Comparison of ENCODE assay signal across 8 cellular contexts in the genomic region with DNA sequence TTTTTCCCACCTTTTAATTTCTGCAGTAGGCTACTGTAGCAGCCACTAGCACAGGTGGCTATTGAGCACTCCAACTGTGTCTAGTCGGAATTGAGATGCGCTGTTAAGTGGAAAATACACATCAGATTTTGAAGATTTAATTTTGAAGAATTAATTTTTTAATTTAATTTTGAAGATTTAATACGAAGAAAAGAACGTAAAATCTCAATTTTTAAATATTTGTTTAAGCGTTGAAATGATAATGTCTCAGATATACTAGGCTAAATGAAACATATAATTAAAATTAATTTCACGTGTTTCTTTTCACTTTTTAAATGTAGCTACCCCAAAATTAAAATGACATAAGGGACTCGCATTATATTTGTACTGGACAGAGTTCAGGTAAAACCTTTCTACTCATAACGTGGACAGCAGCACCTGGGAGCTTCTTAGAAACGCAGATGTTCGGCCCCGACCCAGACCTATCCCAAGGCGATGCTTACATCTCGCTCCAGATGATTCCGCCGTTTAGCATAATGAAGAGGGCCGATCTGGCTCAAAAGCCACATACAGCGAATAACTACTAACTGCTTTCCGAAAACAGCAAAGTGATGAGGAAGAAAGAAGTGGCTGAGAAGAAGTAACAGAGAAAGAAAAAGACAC. TPM values are rescaled to one million over a fixed set of nuclear protein-coding genes. Genes with fewer than 3 reads are reported as not detected.
A peak's percentile ranks its signal among the peaks of the same experiment; 100 is the strongest.
DNase-seq lines count a peak whose midpoint lies in the region; ATAC-seq and TF ChIP-seq lines count a peak whose summit lies in the region.

No MANE protein-coding gene starts in this region.

- no peaks in the 10 kb centered on the region for H3K36me3 ChIP-seq in OCI-LY7 (ENCODE audit: insufficient read depth, low read length)
- no peaks in the 10 kb centered on the region for H3K36me3 ChIP-seq in endocrine pancreas (ENCODE audit: control insufficient read depth, insufficient read depth, low read length)
- no peaks in the 10 kb centered on the region for H3K36me3 ChIP-seq in naive thymus-derived CD4-positive, alpha-beta T cell (ENCODE audit: control insufficient read depth in 2 of 3, insufficient read depth in 3 of 3, low read length in 3 of 3)

- H3K9me2 ChIP-seq in OCI-LY7 (ENCODE audit: insufficient read depth, low read length): no peaks in the 10 kb centered on the region

- H3K27ac Mint-ChIP-seq in naive thymus-derived CD4-positive, alpha-beta T cell: peak overlapping the region; percentile 85 to 100 (median 94)

- no peak for TF ChIP-seq CTCF in OCI-LY7 (conservative IDR thresholded peaks at IDR 0.05; ENCODE audit: low read length)

- H3K4me2 ChIP-seq in OCI-LY7 (ENCODE audit: low read length): peak overlapping the region; percentile 100

- ATAC-seq in activated T-cell treated with anti-CD3 and anti-CD28 coated beads, Interleukin-2, amount 50 U/mL, for 4 hours: no peak
- ATAC-seq in naive thymus-derived CD4-positive, alpha-beta T cell: no peak
- ATAC-seq in GM18519 (IDR thresholded peaks at IDR 0.05; ENCODE audit: low FRiP score, unreplicated experiment): no peak

- intact Hi-C loops in OCI-LY7 (cut with micrococcal nuclease; ENCODE audit: unreplicated experiment): loop anchor here (2.0 to 5.0 kb wide), 3 partner anchors 98 to 431 kb away; a partner anchor contains a TSS
- intact Hi-C loops in naive thymus-derived CD4-positive, alpha-beta T cell (cut with micrococcal nuclease): loop anchor here (1.0 to 5.0 kb wide), 17 partner anchors 53 to 1364 kb away; a partner anchor contains a TSS

- peak overlapping the region; percentile 78 for H3K9ac ChIP-seq in endocrine pancreas (ENCODE audit: control insufficient read depth, insufficient read depth, low read length)

- peaks cover 11% of the 10 kb centered on the region; the same call in 1 of the 2 replicates for H3K79me2 ChIP-seq in OCI-LY7 (ENCODE audit: insufficient read depth, low read depth, low read length)

- peak overlapping the region; percentile 86 for H3K4me3 Mint-ChIP-seq in activated T-cell treated with anti-CD3 and anti-CD28 coated beads, Interleukin-2, amount 50 U/mL, for 4 hours
- peak overlapping the region; percentile 83 to 99 (median 93) for H3K4me3 Mint-ChIP-seq in naive thymus-derived CD4-positive, alpha-beta T cell

- H2AFZ ChIP-seq in OCI-LY7 (ENCODE audit: low read length): peak overlapping the region; percentile 75

- H3K9me3 ChIP-seq in OCI-LY7 (ENCODE audit: low read length) (no peaks in the 10 kb centered on the region), endocrine pancreas (ENCODE audit: control insufficient read depth, low read length) (no peaks in the 10 kb centered on the region)
- no peaks in the 10 kb centered on the region for H3K9me3 ChIP-seq in naive thymus-derived CD4-positive, alpha-beta T cell (ENCODE audit: control insufficient read depth in 2 of 3, low read length in 3 of 3)

- H3K4me3 ChIP-seq in OCI-LY7 (ENCODE audit: low read depth, low read length, poor library complexity, severe bottlenecking) (peak overlapping the region; percentile 83), endocrine pancreas (ENCODE audit: control insufficient read depth, insufficient read depth, low read length) (peak overlapping the region; percentile 87)
- peak overlapping the region; percentile 97 for H3K4me3 ChIP-seq in naive thymus-derived CD4-positive, alpha-beta T cell (ENCODE audit: low read length)

- POLR2A ChIA-PET in OCI-LY7 (lab: Charles Lee): interaction anchor here (0.9 to 1.9 kb wide), 3 partner anchors 16 to 52 kb away, joined by 3 to 6 read pairs (median 3); a partner anchor contains a TSS
- POLR2A ChIA-PET in naive thymus-derived CD4-positive, alpha-beta T cell (lab: Charles Lee): interaction anchor here (0.7 to 1.4 kb wide), 2 partner anchors 160 to 405 kb away, joined by 3 read pairs; a partner anchor contains a TSS

- H3K36me3 Mint-ChIP-seq in activated T-cell treated with anti-CD3 and anti-CD28 coated beads, Interleukin-2, amount 50 U/mL, for 4 hours (ENCODE audit: insufficient read depth): peaks cover 4% of the 10 kb centered on the region
- H3K36me3 Mint-ChIP-seq in naive thymus-derived CD4-positive, alpha-beta T cell: peaks cover 0 to 13% (median 5%) of the 10 kb centered on the region in 5 donors

- DNase-seq in activated T-cell treated with anti-CD3 and anti-CD28 coated beads, Interleukin-2, amount 50 U/mL, for 4 hours: no peak
- DNase-seq in activated T-cell treated with anti-CD3 and anti-CD28 coated beads for 4 hours (no peak), OCI-LY7 (ENCODE audit: low spot score) (peak; percentile 20), NCI-H2081 (lab: John Stamatoyannopoulos, UW) (no peak), CD1c-positive myeloid dendritic cell (ENCODE audit: extremely low spot score) (no peak)
- peak in 1 of 9 donors; percentile 10 for DNase-seq in naive thymus-derived CD4-positive, alpha-beta T cell

- H3K4me1 ChIP-seq in OCI-LY7 (ENCODE audit: insufficient read depth, low read length, poor library complexity, severe bottlenecking) (peaks cover 15% of the 10 kb centered on the region), endocrine pancreas (ENCODE audit: control insufficient read depth, insufficient read depth, low read length) (peaks cover 4% of the 10 kb centered on the region)
- H3K4me1 ChIP-seq in naive thymus-derived CD4-positive, alpha-beta T cell (ENCODE audit: control insufficient read depth in 2 of 2, insufficient read depth in 2 of 2, low read length in 2 of 2): peaks cover 4 to 7% of the 10 kb centered on the region in 2 donors

- BruUV-seq in OCI-LY7 (replicated peaks; lab: Mats Ljungman, UMichigan): no TSS peak

- no peaks in the 10 kb centered on the region for H3K9me3 Mint-ChIP-seq in activated T-cell treated with anti-CD3 and anti-CD28 coated beads, Interleukin-2, amount 50 U/mL, for 4 hours
- no peaks in the 10 kb centered on the region for H3K9me3 Mint-ChIP-seq in naive thymus-derived CD4-positive, alpha-beta T cell

- CTCF ChIA-PET in OCI-LY7 (lab: Charles Lee; ENCODE audit: unreplicated experiment): no interaction called here
- CTCF ChIA-PET in naive thymus-derived CD4-positive, alpha-beta T cell (lab: Charles Lee): interaction anchor here (1.3 kb wide), 1 partner anchor 35 kb away, joined by 3 read pairs; no protein-coding TSS in a partner anchor

- no peaks in the 10 kb centered on the region for H3K27me3 ChIP-seq in endocrine pancreas (ENCODE audit: control insufficient read depth, insufficient read depth, low read length)
- no peaks in the 10 kb centered on the region for H3K27me3 ChIP-seq in naive thymus-derived CD4-positive, alpha-beta T cell (ENCODE audit: control insufficient read depth in 2 of 2, insufficient read depth in 2 of 2, low read length in 2 of 2)

- H3K27me3 Mint-ChIP-seq in activated T-cell treated with anti-CD3 and anti-CD28 coated beads, Interleukin-2, amount 50 U/mL, for 4 hours (ENCODE audit: low read depth): peaks cover 19% of the 10 kb centered on the region
- H3K27me3 Mint-ChIP-seq in naive thymus-derived CD4-positive, alpha-beta T cell: peaks cover 9 to 26% (median 15%) of the 10 kb centered on the region in 5 donors

- peak overlapping the region; percentile 15 for H3K27ac ChIP-seq in OCI-LY7 (ENCODE audit: low read depth, low read length, poor library complexity, severe bottlenecking)
- H3K27ac ChIP-seq in naive thymus-derived CD4-positive, alpha-beta T cell (ENCODE audit: low read depth, low read length): peak overlapping the region; percentile 75

- H4K20me1 ChIP-seq in OCI-LY7 (ENCODE audit: insufficient read depth, low read length): no peaks in the 10 kb centered on the region

- H3K4me1 Mint-ChIP-seq in activated T-cell treated with anti-CD3 and anti-CD28 coated beads, Interleukin-2, amount 50 U/mL, for 4 hours (ENCODE audit: low read depth): peaks cover 18% of the 10 kb centered on the region
- peaks cover 19 to 51% (median 38%) of the 10 kb centered on the region in 7 donors for H3K4me1 Mint-ChIP-seq in naive thymus-derived CD4-positive, alpha-beta T cell

RNA-seq across cellular contexts. Expression of a gene that starts 0.7 kb away (rescaled TPM):
- 10 to 100 TPM; 20.8 to 23.0 (median 22.8) TPM for total RNA-seq in activated T-cell treated with anti-CD3 and anti-CD28 coated beads, Interleukin-2, amount 50 U/mL, for 4 hours
- total RNA-seq in OCI-LY7 (2014; rRNA removed; shearing (Covaris generic)): 19.8 and 26.4 TPM in 2 replicates
- total RNA-seq in OCI-LY7 (2022): 37.9 and 40.0 TPM in 2 replicates
- total RNA-seq in naive thymus-derived CD4-positive, alpha-beta T cell: 10 to 100 TPM; 34.6 to 75.5 (median 40.4) TPM
- polyA plus RNA-seq in naive thymus-derived CD4-positive, alpha-beta T cell: 10 to 100 TPM; 33.0 to 43.0 TPM

RNA-seq across cellular contexts. Expression of a gene that starts 1.5 kb away (rescaled TPM):
- 1 to 10 TPM; 2.1 to 2.5 (median 2.4) TPM for total RNA-seq in activated T-cell treated with anti-CD3 and anti-CD28 coated beads, Interleukin-2, amount 50 U/mL, for 4 hours
- total RNA-seq in OCI-LY7 (2014; rRNA removed; shearing (Covaris generic)): 0.60 and 5.4 TPM in 2 replicates
- 4.8 and 5.9 TPM in 2 replicates for total RNA-seq in OCI-LY7 (2022)
- 1 to 10 TPM; 1.8 to 8.6 (median 3.5) TPM for total RNA-seq in naive thymus-derived CD4-positive, alpha-beta T cell
- 1 to 10 TPM; 1.2 to 1.8 TPM for polyA plus RNA-seq in naive thymus-derived CD4-positive, alpha-beta T cell

RNA-seq across cellular contexts. Expression of a gene that starts 52.3 kb away (rescaled TPM):
- 10 to 100 TPM; 20.9 to 22.5 (median 22.0) TPM for total RNA-seq in activated T-cell treated with anti-CD3 and anti-CD28 coated beads, Interleukin-2, amount 50 U/mL, for 4 hours
- total RNA-seq in OCI-LY7 (2014; rRNA removed; shearing (Covaris generic)): 35.8 and 48.4 TPM in 2 replicates
- 41.3 and 53.4 TPM in 2 replicates for total RNA-seq in OCI-LY7 (2022)
- 10 to 100 TPM in 3 of 5 experiments, 1 to 10 TPM in 2; 8.9 to 30.8 (median 10.7) TPM for total RNA-seq in naive thymus-derived CD4-positive, alpha-beta T cell
- polyA plus RNA-seq in naive thymus-derived CD4-positive, alpha-beta T cell: 1 to 10 TPM; 4.2 to 4.4 TPM
